In the genomic region with DNA sequence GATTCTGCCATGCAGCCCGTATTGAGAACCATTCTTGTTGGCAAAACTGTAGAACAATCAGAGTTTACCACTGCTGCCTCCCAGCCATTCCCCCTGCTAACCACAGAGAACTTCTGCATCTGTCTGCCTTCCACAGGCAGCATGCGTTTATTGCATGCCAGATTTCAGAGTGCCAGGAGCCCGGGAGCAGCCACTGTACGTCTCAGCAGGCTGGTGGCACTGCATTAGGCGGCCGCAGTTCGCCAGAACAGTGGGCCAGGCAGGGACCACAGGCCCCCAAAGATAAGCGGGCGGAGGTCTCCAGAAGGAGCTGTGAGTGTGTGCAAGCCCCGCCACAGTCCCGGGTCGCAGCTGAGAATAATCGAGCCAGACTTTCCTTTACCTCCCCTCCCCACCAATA, we compare ENCODE assay signal across 8 cellular contexts. TPM values are rescaled to one million over a fixed set of nuclear protein-coding genes. Genes with fewer than 3 reads are reported as not detected.
DNase-seq lines count a peak whose midpoint lies in the region; ATAC-seq and TF ChIP-seq lines count a peak whose summit lies in the region.

No MANE protein-coding gene starts in this region.

- H3K9ac ChIP-seq in HUES64 (ENCODE audit: low read depth, low read length) (no peak overlapping the region), iPS-18a (ENCODE audit: low read length) (no peak overlapping the region)

- H3K4me3 ChIP-seq in HUES64 (ENCODE audit: low read length) (peak overlapping the region; percentile 69; the same call in 1 of the 2 replicates), iPS-18a (ENCODE audit: low read length) (peak overlapping the region; percentile 67), thoracic aorta (peak overlapping the region; percentile 65), vagina (peak overlapping the region in 1 of 2 donors; percentile 9)

- H3K9me3 Mint-ChIP-seq in WTC11 = peaks cover 4% of the 10 kb centered on the region; the same call in 1 of the 2 replicates

- H3K27ac ChIP-seq in HUES64 (ENCODE audit: low read depth, low read length) (no peak overlapping the region), iPS-18a (ENCODE audit: low read length) (no peak overlapping the region), thoracic aorta (no peak overlapping the region), vagina (no peak overlapping the region)

- peaks cover 3% of the 10 kb centered on the region for H3K4me1 Mint-ChIP-seq in WTC11

- 79% methylated on average over 13 of the region's 13 CpGs for WGBS in HUES64

- H3K27ac Mint-ChIP-seq in WTC11 = no peak overlapping the region

- H3K36me3 ChIP-seq in HUES64 (ENCODE audit: insufficient read depth, low read length) (no peaks in the 10 kb centered on the region), iPS-18a (ENCODE audit: control insufficient read depth, low read depth, low read length) (no peaks in the 10 kb centered on the region), thoracic aorta (no peaks in the 10 kb centered on the region), vagina (no peaks in the 10 kb centered on the region)

- H3K27me3 ChIP-seq in HUES64 (ENCODE audit: insufficient read depth, low read length) = no peaks in the 10 kb centered on the region
- no peaks in the 10 kb centered on the region for H3K27me3 ChIP-seq in iPS-18a (ENCODE audit: control insufficient read depth, insufficient read depth, low read length)
- no peaks in the 10 kb centered on the region for H3K27me3 ChIP-seq in thoracic aorta (replicated peaks; ENCODE audit: insufficient read depth)
- H3K27me3 ChIP-seq in vagina = no peaks in the 10 kb centered on the region

- peak; percentile 28 for DNase-seq in CD1c-positive myeloid dendritic cell (ENCODE audit: extremely low spot score)
- DNase-seq in WTC11 (ENCODE audit: low spot score) = no peak
- no peak for DNase-seq in thoracic aorta (ENCODE audit: low spot score)
- DNase-seq in activated CD8-positive, alpha-beta memory T cell treated with anti-CD3 and anti-CD28 coated beads, Interleukin-2, amount 50 U/mL, for 4 hours = no peak
- DNase-seq in activated CD4-positive, alpha-beta T cell treated with anti-CD3 and anti-CD28 coated beads for 4 hours = no peak
- DNase-seq in vagina (ENCODE audit: extremely low spot score in 2 of 2) = no peak

- no peak for TF ChIP-seq POLR2A in vagina (IDR thresholded peaks at IDR 0.05)

- H3K36me3 Mint-ChIP-seq in WTC11 = no peaks in the 10 kb centered on the region

- H3K9me3 ChIP-seq in HUES64 (ENCODE audit: insufficient read depth, low read depth, low read length) (no peaks in the 10 kb centered on the region), iPS-18a (ENCODE audit: control insufficient read depth, low read depth, low read length) (no peaks in the 10 kb centered on the region), thoracic aorta (no peaks in the 10 kb centered on the region), vagina (no peaks in the 10 kb centered on the region)

- peak overlapping the region; percentile 73; the same call in 1 of the 2 replicates for H3K4me3 Mint-ChIP-seq in WTC11

- POLR2A ChIA-PET in WTC11 (lab: Charles Lee) = interaction anchor here (1.0 to 1.3 kb wide), 2 partner anchors 30 to 79 kb away, joined by 3 to 5 read pairs; no protein-coding TSS in a partner anchor

- ATAC-seq in WTC11 = peak; percentile 24
- no peak for ATAC-seq in thoracic aorta (ENCODE audit: insufficient number of reproducible peaks, low FRiP score, low read depth)

- peaks cover 3% of the 10 kb centered on the region for H3K4me1 ChIP-seq in HUES64 (ENCODE audit: insufficient read depth, low read length)
- peaks cover 4% of the 10 kb centered on the region for H3K4me1 ChIP-seq in iPS-18a (ENCODE audit: control insufficient read depth, low read depth, low read length)
- H3K4me1 ChIP-seq in thoracic aorta (ENCODE audit: control insufficient read depth in 1 of 2, low read depth in 2 of 2) = peaks cover 0 to 12% of the 10 kb centered on the region in 2 donors
- H3K4me1 ChIP-seq in vagina = peaks cover 9% of the 10 kb centered on the region

- H3K27me3 Mint-ChIP-seq in WTC11 (ENCODE audit: low read depth) = peaks cover 13% of the 10 kb centered on the region

- CTCF ChIA-PET in WTC11 (lab: Charles Lee) = interaction anchor here (0.6 to 6.0 kb wide), 34 partner anchors 9 to 334 kb away, joined by 3 to 140 read pairs (median 4); partner anchors contain the start of gene ZNF862

- TF ChIP-seq CTCF in WTC11 (IDR thresholded peaks at IDR 0.05) (no peak), thoracic aorta (IDR thresholded peaks at IDR 0.05) (no peak), vagina (IDR thresholded peaks at IDR 0.05) (no peak)

- intact Hi-C loops in vagina (cut with DNase I) = no loop called here

TF ChIP-seq in WTC11, 78 proteins besides CTCF, POLR2A, EP300 and RAD21 (continues in another document):
- TF ChIP-seq ESRRA (CRISPR knock-in tag; IDR thresholded peaks at IDR 0.05; ENCODE audit: borderline replicate concordance) = no peak
- no peak for TF ChIP-seq ZNF425 (CRISPR knock-in tag; conservative IDR thresholded peaks at IDR 0.05)
- TF ChIP-seq SP1 (CRISPR knock-in tag; conservative IDR thresholded peaks at IDR 0.05) = no peak
- no peak for TF ChIP-seq ATF6 (CRISPR knock-in tag; IDR thresholded peaks at IDR 0.05)
- no peak for TF ChIP-seq ZBTB43 (CRISPR knock-in tag; IDR thresholded peaks at IDR 0.05)
- TF ChIP-seq HMGA2 (CRISPR knock-in tag; IDR thresholded peaks at IDR 0.05) = no peak
- TF ChIP-seq TEAD4 (CRISPR knock-in tag; IDR thresholded peaks at IDR 0.05) = no peak
- no peak for TF ChIP-seq FOXP1 (CRISPR knock-in tag; IDR thresholded peaks at IDR 0.05; ENCODE audit: borderline replicate concordance)
- TF ChIP-seq EMX1 (CRISPR knock-in tag; IDR thresholded peaks at IDR 0.05) = no peak
- TF ChIP-seq, protein P1, sequence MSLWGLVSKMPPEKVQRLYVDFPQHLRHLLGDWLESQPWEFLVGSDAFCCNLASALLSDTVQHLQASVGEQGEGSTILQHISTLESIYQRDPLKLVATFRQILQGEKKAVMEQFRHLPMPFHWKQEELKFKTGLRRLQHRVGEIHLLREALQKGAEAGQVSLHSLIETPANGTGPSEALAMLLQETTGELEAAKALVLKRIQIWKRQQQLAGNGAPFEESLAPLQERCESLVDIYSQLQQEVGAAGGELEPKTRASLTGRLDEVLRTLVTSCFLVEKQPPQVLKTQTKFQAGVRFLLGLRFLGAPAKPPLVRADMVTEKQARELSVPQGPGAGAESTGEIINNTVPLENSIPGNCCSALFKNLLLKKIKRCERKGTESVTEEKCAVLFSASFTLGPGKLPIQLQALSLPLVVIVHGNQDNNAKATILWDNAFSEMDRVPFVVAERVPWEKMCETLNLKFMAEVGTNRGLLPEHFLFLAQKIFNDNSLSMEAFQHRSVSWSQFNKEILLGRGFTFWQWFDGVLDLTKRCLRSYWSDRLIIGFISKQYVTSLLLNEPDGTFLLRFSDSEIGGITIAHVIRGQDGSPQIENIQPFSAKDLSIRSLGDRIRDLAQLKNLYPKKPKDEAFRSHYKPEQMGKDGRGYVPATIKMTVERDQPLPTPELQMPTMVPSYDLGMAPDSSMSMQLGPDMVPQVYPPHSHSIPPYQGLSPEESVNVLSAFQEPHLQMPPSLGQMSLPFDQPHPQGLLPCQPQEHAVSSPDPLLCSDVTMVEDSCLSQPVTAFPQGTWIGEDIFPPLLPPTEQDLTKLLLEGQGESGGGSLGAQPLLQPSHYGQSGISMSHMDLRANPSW (CRISPR knock-in tag; conservative IDR thresholded peaks at IDR 0.05; ENCODE audit: low read depth) = no peak

RNA-seq across cellular contexts. Expression of gene ZNF467, which starts 31.8 kb away (rescaled TPM):
- 1.0 TPM for polyA plus RNA-seq in HUES64 (2013, experiment 1 of 2)
- 1.1 TPM for polyA plus RNA-seq in HUES64 (2013, experiment 2 of 2)
- total RNA-seq in WTC11 (2021) = 0.70 to 1.2 TPM (median 0.73 TPM) in 3 replicates
- total RNA-seq in thoracic aorta = 1 to 10 TPM; 4.6 to 7.4 TPM
- 13.3 TPM for total RNA-seq in vagina
